Comparison of ENCODE assay signal across 30 cellular contexts in genomic region chr17:76578376-76578775, GRCh38. TPM values are rescaled to one million over a fixed set of nuclear protein-coding genes. Genes with fewer than 3 reads are reported as not detected.
DNase-seq lines count a peak whose midpoint lies in the region; ATAC-seq, FAIRE-seq and TF ChIP-seq lines count a peak whose summit lies in the region.
"Had no signal": no experiment of that assay in that cellular context is flagged by ENCODE, and none has a peak within 500 bp of the region (broad histone marks: within the 10 kb centered on the region; RNA-seq: fewer than 3 reads in every experiment).

No MANE protein-coding gene starts in this region.

- H3K36me3 ChIP-seq in bronchial epithelial cell (ENCODE audit: control insufficient read depth, insufficient read depth, low read length) (peaks cover 28% of the 10 kb centered on the region), left lung (no peaks in the 10 kb centered on the region), brain microvascular endothelial cell (replicated peaks) (no peaks in the 10 kb centered on the region)

- in situ Hi-C loops in brain microvascular endothelial cell (cut with HindIII; ENCODE audit: low pct_ligation_motif_present, low sequenced_read_pairs) = no loop called here

- H3K4me3 ChIP-seq in bronchial epithelial cell (ENCODE audit: low read depth, low read length) (no peak overlapping the region), left lung (no peak overlapping the region), brain microvascular endothelial cell (ENCODE audit: low read depth, low read length) (no peak overlapping the region)
- H3K4me3 ChIP-seq: PC-9 had no signal

- intact Hi-C loops in left lung (cut with DNase I) = no loop called here
- intact Hi-C loops in sciatic nerve (cut with DNase I) = no loop called here

- peak; percentile 68 for DNase-seq in HT-29 (ENCODE audit: low spot score)
- DNase-seq in bronchial epithelial cell (ENCODE audit: low read depth) = peak; percentile 90
- DNase-seq in left lung = no peak
- no peak for DNase-seq in H54 (ENCODE audit: insufficient read length, low spot score)
- no peak for DNase-seq in urothelium cell line (ENCODE audit: low spot score)
- no peak for DNase-seq in brain microvascular endothelial cell
- no peak for DNase-seq in sciatic nerve (ENCODE audit: low spot score)
- DNase-seq: activated CD8-positive, alpha-beta T cell treated with anti-CD3 and anti-CD28 coated beads for 36 hours; amygdala; CD4-positive, alpha-beta T cell; effector CD8-positive, alpha-beta T cell; erythroblast; islet precursor cell; naive thymus-derived CD8-positive, alpha-beta T cell; NCI-H1417 treated with DMSO at 0.1 percent for 48 hours; NCI-H2029 treated with DMSO at 0.1 percent for 48 hours; NCI-H526; NK-92 treated with Interleukin-12 subunit alpha and Interleukin-12 subunit beta, amount 100 ng/mL, for 24 hours; nucleus accumbens; PC-9; SHP77; substantia nigra; trophoblast cell had no signal

- no peak for FAIRE-seq in bronchial epithelial cell (lab: Jason Lieb, UNC)
- FAIRE-seq in H54 (lab: Jason Lieb, UNC) = no peak
- no peak for FAIRE-seq in urothelium cell line (lab: Jason Lieb, UNC)
- FAIRE-seq: A204.1, H1 had no signal

- TF ChIP-seq POLR2A in H54 (IDR thresholded peaks at IDR 0.05; ENCODE audit: low read depth, low read length) = no peak

- no peaks in the 10 kb centered on the region for H3K9me3 ChIP-seq in left lung

- TF ChIP-seq CTCF in 22Rv1 (IDR thresholded peaks at IDR 0.05) = no peak
- TF ChIP-seq CTCF in bronchial epithelial cell (IDR thresholded peaks at IDR 0.05; ENCODE audit: insufficient read depth, low read length, severe bottlenecking) = no peak
- no peak for TF ChIP-seq CTCF in left lung (IDR thresholded peaks at IDR 0.05)
- no peak for TF ChIP-seq CTCF in brain microvascular endothelial cell (IDR thresholded peaks at IDR 0.05; ENCODE audit: low read depth, low read length, missing control alignments)

- H3K27me3 ChIP-seq in bronchial epithelial cell (ENCODE audit: control insufficient read depth, insufficient read depth, low read length) = no peaks in the 10 kb centered on the region
- no peaks in the 10 kb centered on the region for H3K27me3 ChIP-seq in left lung
- H3K27me3 ChIP-seq in brain microvascular endothelial cell (replicated peaks) = no peaks in the 10 kb centered on the region

- no peaks in the 10 kb centered on the region for H3K4me1 ChIP-seq in left lung

- ATAC-seq in left lung = peak; percentile 89
- no peak for ATAC-seq in sciatic nerve
- ATAC-seq: activated T-helper 17 cell treated with anti-CD3 and anti-CD28 coated beads, Interleukin-2, amount 50 U/mL, for 72 hours; naive thymus-derived CD8-positive, alpha-beta T cell; stimulated activated effector memory CD8-positive, alpha-beta T cell treated with anti-CD3 and anti-CD28 coated beads, Interleukin-12 subunit alpha, Interleukin-12 subunit beta, amount 100 ng/mL, for 72 hours had no signal

- H3K27ac ChIP-seq in 22Rv1 = peak overlapping the region; percentile 72
- no peak overlapping the region for H3K27ac ChIP-seq in left lung
- H3K27ac ChIP-seq in brain microvascular endothelial cell = no peak overlapping the region
- H3K27ac ChIP-seq: KMS-11, PC-9 had no signal

RNA-seq across cellular contexts. Expression of gene ST6GALNAC2, which starts 7.3 kb away (rescaled TPM):
- 1.0 and 2.6 TPM in 2 replicates for total RNA-seq in HT-29 (2014; rRNA removed; shearing (Covaris generic))
- 38.4 and 64.4 TPM in 2 replicates for total RNA-seq in bronchial epithelial cell
- total RNA-seq in left lung = 10 to 100 TPM; 17.5 to 30.2 TPM
- total RNA-seq in sciatic nerve = 104 TPM
- total RNA-seq: activated CD8-positive, alpha-beta T cell treated with anti-CD3 and anti-CD28 coated beads for 36 hours; H1; T-helper 2 cell treated with Interferon-gamma antibody and Interleukin-4, amounts not matched to agents 100 ng/mL and 5 ng/mL, for 36 hours had no signal

RNA-seq across cellular contexts. Expression of gene PRCD, which starts 38.5 kb away (rescaled TPM):
- not detected in 2 replicates for total RNA-seq in HT-29 (2014; rRNA removed; shearing (Covaris generic))
- 0.13 TPM in 1 of 2 replicates, not detected in the other for total RNA-seq in bronchial epithelial cell
- 1 to 10 TPM; 1.3 to 2.9 TPM for total RNA-seq in left lung
- 9.8 TPM for total RNA-seq in sciatic nerve
- total RNA-seq: activated CD8-positive, alpha-beta T cell treated with anti-CD3 and anti-CD28 coated beads for 36 hours; activated T-helper 17 cell treated with anti-CD3 and anti-CD28 coated beads, Interleukin-2, amount 50 U/mL, for 72 hours; CD4-positive, alpha-beta T cell; T-helper 2 cell treated with Interferon-gamma antibody and Interleukin-4, amounts not matched to agents 100 ng/mL and 5 ng/mL, for 36 hours had no signal

RNA-seq across cellular contexts. Expression of gene CYGB, which starts 40.9 kb away (rescaled TPM):
- not detected in 2 replicates for total RNA-seq in HT-29 (2014; rRNA removed; shearing (Covaris generic))
- total RNA-seq in bronchial epithelial cell (2.1 and 2.3 TPM in 2 replicates), left lung (10 to 100 TPM; 10.2 to 13.7 TPM), sciatic nerve (57.7 TPM)
- total RNA-seq: activated T-helper 17 cell treated with anti-CD3 and anti-CD28 coated beads, Interleukin-2, amount 50 U/mL, for 72 hours; CD4-positive, alpha-beta T cell had no signal

Comparison
In these comparisons a context has a peak if more than half of its experiments do, and no peak if none do; other contexts are left out.
1. DNase-seq: peak in HT-29 (single experiment) and bronchial epithelial cell (single experiment); none in left lung (0 of 2), H54 (single experiment), urothelium cell line (single experiment), brain microvascular endothelial cell (single experiment) and sciatic nerve (single experiment).